33 cellular contexts compared by ENCODE assay signal in genomic region chr1:233919786-233920185, GRCh38. TPM values are rescaled to one million over a fixed set of nuclear protein-coding genes. Genes with fewer than 3 reads are reported as not detected.
"Had no signal": no experiment of that assay in that cellular context is flagged by ENCODE, and none has a peak within 500 bp of the region (broad histone marks: within the 10 kb centered on the region; RNA-seq: fewer than 3 reads in every experiment).

No MANE protein-coding gene starts in this region.

- H3K36me3 ChIP-seq: brain microvascular endothelial cell, esophagus muscularis mucosa, gastroesophageal sphincter, heart right ventricle had no signal

- H3K27ac ChIP-seq: brain microvascular endothelial cell, esophagus muscularis mucosa, gastroesophageal sphincter, heart right ventricle, hepatocyte had no signal

- ATAC-seq: activated CD4-positive, alpha-beta T cell treated with anti-CD3 and anti-CD28 coated beads for 36 hours; activated CD8-positive, alpha-beta memory T cell treated with anti-CD3 and anti-CD28 coated beads, Interleukin-2, amount 10 ng/mL, durations not matched to agents 7 days and 5 days; activated CD8-positive, alpha-beta T cell treated with anti-CD3 and anti-CD28 coated beads, Interleukin-2, amount 10 ng/mL, durations not matched to agents 7 days and 5 days; activated naive CD4-positive, alpha-beta T cell treated with anti-CD3 and anti-CD28 coated beads, Interleukin-2, amount 50 U/mL, for 72 hours; effector memory CD8-positive, alpha-beta T cell; gastroesophageal sphincter; heart right ventricle; T-helper 17 cell had no signal

- H3K4me1 Mint-ChIP-seq: activated CD4-positive, alpha-beta T cell treated with anti-CD3 and anti-CD28 coated beads for 36 hours; activated CD4-positive, alpha-beta T cell treated with anti-CD3 and anti-CD28 coated beads, Interleukin-2, amount 10 ng/mL, durations not matched to agents 24 days and 14 days; activated CD8-positive, alpha-beta memory T cell treated with anti-CD3 and anti-CD28 coated beads, Interleukin-2, amount 10 ng/mL, durations not matched to agents 7 days and 5 days; activated naive CD4-positive, alpha-beta T cell treated with anti-CD3 and anti-CD28 coated beads, Interleukin-2, amount 10 ng/mL, durations not matched to agents 7 days and 5 days; activated naive CD8-positive, alpha-beta T cell treated with anti-CD3 and anti-CD28 coated beads, Interleukin-2, amount 10 ng/mL, durations not matched to agents 7 days and 5 days; central memory CD8-positive, alpha-beta T cell; T-helper 17 cell had no signal

- H3K27me3 Mint-ChIP-seq: activated CD4-positive, alpha-beta memory T cell treated with anti-CD3 and anti-CD28 coated beads for 36 hours; activated CD4-positive, alpha-beta T cell treated with anti-CD3 and anti-CD28 coated beads, Interleukin-2, amount 10 ng/mL, durations not matched to agents 24 days and 14 days; activated naive CD4-positive, alpha-beta T cell treated with anti-CD3 and anti-CD28 coated beads, Interleukin-2, amount 10 ng/mL, durations not matched to agents 7 days and 5 days; activated naive CD8-positive, alpha-beta T cell treated with anti-CD3 and anti-CD28 coated beads, Interleukin-2, amount 10 ng/mL, durations not matched to agents 7 days and 5 days had no signal

- DNase-seq: activated CD4-positive, alpha-beta memory T cell treated with anti-CD3 and anti-CD28 coated beads for 36 hours; activated CD4-positive, alpha-beta T cell treated with anti-CD3 and anti-CD28 coated beads for 36 hours; activated CD4-positive, alpha-beta T cell treated with anti-CD3 and anti-CD28 coated beads, Interleukin-2, amount 10 ng/mL, durations not matched to agents 24 days and 14 days; activated CD4-positive, CD25-positive, alpha-beta regulatory T cell; activated CD4-positive, CD25-positive, alpha-beta regulatory T cell treated with anti-CD3 and anti-CD28 coated beads, Interleukin-2, amount 50 U/mL, for 72 hours; activated CD8-positive, alpha-beta memory T cell treated with anti-CD3 and anti-CD28 coated beads, Interleukin-2, amount 10 ng/mL, durations not matched to agents 7 days and 5 days; activated CD8-positive, alpha-beta memory T cell treated with anti-CD3 and anti-CD28 coated beads, Interleukin-2, amount 50 U/mL, for 4 hours; activated CD8-positive, alpha-beta T cell treated with anti-CD3 and anti-CD28 coated beads, Interleukin-2, amount 10 ng/mL, durations not matched to agents 7 days and 5 days; activated effector memory CD4-positive, alpha-beta T cell treated with anti-CD3 and anti-CD28 coated beads, Interleukin-2, amount 50 U/mL, for 16 hours; activated naive CD4-positive, alpha-beta T cell treated with anti-CD3 and anti-CD28 coated beads, Interleukin-2, amount 10 ng/mL, durations not matched to agents 7 days and 5 days; activated naive CD8-positive, alpha-beta T cell treated with anti-CD3 and anti-CD28 coated beads, Interleukin-2, amount 10 ng/mL, durations not matched to agents 7 days and 5 days; activated T-cell treated with anti-CD3 and anti-CD28 coated beads, Interleukin-2, amount 50 U/mL, for 1 hour; activated T-cell treated with anti-CD3 and anti-CD28 coated beads, Interleukin-2, amount 50 U/mL, for 48 hours; brain microvascular endothelial cell; cortex of kidney; dermis blood vessel endothelial cell; effector CD4-positive, alpha-beta T cell; effector memory CD8-positive, alpha-beta T cell; erythroblast; foreskin melanocyte; heart right ventricle; T-helper 17 cell; T1000 had no signal

- H3K36me3 Mint-ChIP-seq: activated CD4-positive, alpha-beta memory T cell treated with anti-CD3 and anti-CD28 coated beads for 36 hours; activated CD8-positive, alpha-beta memory T cell treated with anti-CD3 and anti-CD28 coated beads, Interleukin-2, amount 10 ng/mL, durations not matched to agents 7 days and 5 days; activated naive CD4-positive, alpha-beta T cell treated with anti-CD3 and anti-CD28 coated beads, Interleukin-2, amount 10 ng/mL, durations not matched to agents 7 days and 5 days; activated naive CD8-positive, alpha-beta T cell treated with anti-CD3 and anti-CD28 coated beads, Interleukin-2, amount 10 ng/mL, durations not matched to agents 7 days and 5 days had no signal

- H3K4me3 ChIP-seq: esophagus muscularis mucosa, gastroesophageal sphincter, heart right ventricle, hepatocyte had no signal

- H3K4me3 Mint-ChIP-seq: activated CD4-positive, alpha-beta memory T cell treated with anti-CD3 and anti-CD28 coated beads for 36 hours; activated CD4-positive, alpha-beta T cell treated with anti-CD3 and anti-CD28 coated beads for 36 hours; activated CD4-positive, alpha-beta T cell treated with anti-CD3 and anti-CD28 coated beads, Interleukin-2, amount 10 ng/mL, durations not matched to agents 24 days and 14 days; activated CD8-positive, alpha-beta memory T cell treated with anti-CD3 and anti-CD28 coated beads, Interleukin-2, amount 10 ng/mL, durations not matched to agents 7 days and 5 days; activated CD8-positive, alpha-beta T cell treated with anti-CD3 and anti-CD28 coated beads, Interleukin-2, amount 10 ng/mL, durations not matched to agents 7 days and 5 days; activated naive CD4-positive, alpha-beta T cell treated with anti-CD3 and anti-CD28 coated beads, Interleukin-2, amount 10 ng/mL, durations not matched to agents 7 days and 5 days; activated naive CD8-positive, alpha-beta T cell treated with anti-CD3 and anti-CD28 coated beads, Interleukin-2, amount 10 ng/mL, durations not matched to agents 7 days and 5 days; activated T-helper 1 cell treated with anti-CD3 and anti-CD28 coated beads, Interleukin-12 subunit alpha, Interleukin-12 subunit beta, Interleukin-2, Interleukin-4 antibody, amounts not matched to agents 30 ng/mL and 10 ng/mL and 1 ng/mL, durations not matched to agents 14 hours and 24 hours and 36 hours; central memory CD8-positive, alpha-beta T cell; effector memory CD8-positive, alpha-beta T cell; T-helper 17 cell; T-helper 2 cell treated with Interferon-gamma antibody and Interleukin-4, amounts not matched to agents 5 μg/mL and 100 μg/mL, for 36 hours had no signal

- H3K9me3 ChIP-seq: esophagus muscularis mucosa had no signal

- H3K9me3 Mint-ChIP-seq: activated T-helper 1 cell treated with anti-CD3 and anti-CD28 coated beads, Interleukin-12 subunit alpha, Interleukin-12 subunit beta, Interleukin-2, Interleukin-4 antibody, amounts not matched to agents 30 ng/mL and 10 ng/mL and 1 ng/mL, durations not matched to agents 14 hours and 24 hours and 36 hours; central memory CD8-positive, alpha-beta T cell; T-helper 2 cell treated with Interferon-gamma antibody and Interleukin-4, amounts not matched to agents 5 μg/mL and 100 μg/mL, for 36 hours had no signal

- H3K27me3 ChIP-seq: brain microvascular endothelial cell, esophagus muscularis mucosa, gastroesophageal sphincter, hepatocyte had no signal

- H3K27ac Mint-ChIP-seq: activated CD4-positive, alpha-beta memory T cell treated with anti-CD3 and anti-CD28 coated beads for 36 hours; activated CD4-positive, alpha-beta T cell treated with anti-CD3 and anti-CD28 coated beads for 36 hours; activated CD4-positive, alpha-beta T cell treated with anti-CD3 and anti-CD28 coated beads, Interleukin-2, amount 10 ng/mL, durations not matched to agents 24 days and 14 days; activated CD8-positive, alpha-beta memory T cell treated with anti-CD3 and anti-CD28 coated beads, Interleukin-2, amount 10 ng/mL, durations not matched to agents 7 days and 5 days; activated CD8-positive, alpha-beta T cell treated with anti-CD3 and anti-CD28 coated beads, Interleukin-2, amount 10 ng/mL, durations not matched to agents 7 days and 5 days; activated naive CD4-positive, alpha-beta T cell treated with anti-CD3 and anti-CD28 coated beads, Interleukin-2, amount 10 ng/mL, durations not matched to agents 7 days and 5 days; activated naive CD4-positive, alpha-beta T cell treated with anti-CD3 and anti-CD28 coated beads, Interleukin-2, amount 50 U/mL, for 72 hours; activated naive CD8-positive, alpha-beta T cell treated with anti-CD3 and anti-CD28 coated beads, Interleukin-2, amount 10 ng/mL, durations not matched to agents 7 days and 5 days; activated T-helper 1 cell treated with anti-CD3 and anti-CD28 coated beads, Interleukin-12 subunit alpha, Interleukin-12 subunit beta, Interleukin-2, Interleukin-4 antibody, amounts not matched to agents 30 ng/mL and 10 ng/mL and 1 ng/mL, durations not matched to agents 14 hours and 24 hours and 36 hours; activated T-helper 2 cell treated with anti-CD3 and anti-CD28 coated beads, Interferon-gamma antibody, Interleukin-2, Interleukin-4, amounts not matched to agents 10 μg/mL and 5 μg/mL and 100 μg/mL, durations not matched to agents 14 hours and 24 hours and 36 hours; effector memory CD8-positive, alpha-beta T cell; T-helper 17 cell; T-helper 2 cell treated with Interferon-gamma antibody and Interleukin-4, amounts not matched to agents 5 μg/mL and 100 μg/mL, for 36 hours had no signal

- H3K4me1 ChIP-seq: esophagus muscularis mucosa, gastroesophageal sphincter, heart right ventricle had no signal

RNA-seq across cellular contexts. Expression of gene SLC35F3, which starts 15.3 kb away (rescaled TPM):
- total RNA-seq: cardiac septum, glomerular endothelial cell had no signal
